13 cellular contexts compared by ENCODE assay signal in the genomic region with DNA sequence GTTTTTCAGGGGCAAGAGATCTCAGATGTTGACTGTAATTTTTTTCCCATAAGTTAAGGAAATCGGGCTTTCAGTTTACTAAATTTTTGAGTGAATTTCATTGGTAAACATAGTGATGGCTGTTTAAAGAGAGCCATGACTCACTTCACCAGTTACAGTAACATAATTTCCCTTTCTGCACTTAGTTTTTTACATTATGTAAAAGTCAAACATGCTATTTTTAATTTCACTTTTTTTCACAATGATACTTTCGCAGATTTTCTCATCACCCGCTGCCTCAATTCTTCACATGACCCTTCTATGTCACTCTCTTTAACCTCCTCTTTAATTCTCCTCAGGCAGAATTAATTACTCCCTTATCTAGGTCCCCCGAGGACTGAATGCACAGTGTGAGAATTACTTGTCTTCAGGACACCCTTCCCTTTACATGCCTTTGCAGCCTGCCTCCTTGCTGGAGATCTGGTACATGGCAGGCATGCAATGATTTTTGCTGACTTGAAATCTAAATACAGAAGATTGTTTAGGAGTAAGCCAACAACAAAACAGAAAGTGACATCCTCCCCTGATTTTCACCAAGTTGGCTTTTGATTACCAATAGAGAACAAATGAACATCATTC.
DNase-seq lines count a peak whose midpoint lies in the region; ATAC-seq, FAIRE-seq and TF ChIP-seq lines count a peak whose summit lies in the region.
"Had no signal": no experiment of that assay in that cellular context is flagged by ENCODE, and none has a peak within 500 bp of the region (broad histone marks: within the 10 kb centered on the region; RNA-seq: fewer than 3 reads in every experiment).

No MANE protein-coding gene starts in this region.

- no peak overlapping the region for H2AFZ ChIP-seq in HepG2 (ENCODE audit: low read length)

- BruUV-seq in HepG2 (replicated peaks; lab: Mats Ljungman, UMichigan) = no TSS peak

- H3K23ac ChIP-seq in mesendoderm (ENCODE audit: low read length) = no peak overlapping the region

- H3K4me2 ChIP-seq in mesendoderm (ENCODE audit: low read length) (no peak overlapping the region), HepG2 (ENCODE audit: low read depth, low read length) (no peak overlapping the region)

- no peak overlapping the region for H3K18ac ChIP-seq in mesendoderm (ENCODE audit: low read length)

- DNase-seq in BJ (ENCODE audit: low read depth) (no peak), MG63 (peak; percentile 40), mesendoderm (peak; percentile 74), NCI-H524 treated with DMSO at 0.1 percent for 48 hours (lab: John Stamatoyannopoulos, UW) (no peak), HepG2 (ENCODE audit: low spot score) (no peak)
- no peak for DNase-seq in activated CD4-positive, CD25-positive, alpha-beta regulatory T cell (lab: John Stamatoyannopoulos, UW)
- DNase-seq: activated CD8-positive, alpha-beta memory T cell treated with anti-CD3 and anti-CD28 coated beads for 24 hours; small intestine; substantia nigra; T-helper 9 cell had no signal

- H3K27ac Mint-ChIP-seq in brain = peak overlapping the region in 3 of 5 experiments; percentile 1 to 5 (median 4)

- no peak overlapping the region for H3K4ac ChIP-seq in mesendoderm (ENCODE audit: low read depth, low read length)

- H2AK5ac ChIP-seq in mesendoderm (ENCODE audit: low read length) = no peak overlapping the region

- CTCF ChIA-PET in BJ (lab: Yijun Ruan, JAX) = no interaction called here
- CTCF ChIA-PET in HepG2 (lab: Yijun Ruan, JAX; ENCODE audit: low intra/inter-chr PET ratio, low total read pairs) = no interaction called here

- no peaks in the 10 kb centered on the region for H4K20me1 ChIP-seq in HepG2 (ENCODE audit: insufficient read depth, low read length)

- H3K27me3 ChIP-seq in BJ (ENCODE audit: control insufficient read depth, insufficient read depth, low read length) = no peaks in the 10 kb centered on the region
- H3K27me3 ChIP-seq in MG63 = no peaks in the 10 kb centered on the region
- no peaks in the 10 kb centered on the region for H3K27me3 ChIP-seq in mesendoderm (ENCODE audit: insufficient read depth, low read length, poor library complexity)
- peaks cover 2 to 5% of the 10 kb centered on the region in 2 experiments; a peak in 2 of 5 replicates for H3K27me3 ChIP-seq in HepG2 (ENCODE audit: control insufficient read depth in 1 of 2, insufficient read depth in 2 of 2, low read length in 2 of 2)

- no peak overlapping the region for H2BK120ac ChIP-seq in mesendoderm (ENCODE audit: low read depth, low read length)

- TF ChIP-seq POLR2A in HepG2 (IDR thresholded peaks at IDR 0.05; ENCODE audit: insufficient read depth in 1 of 2, low read depth in 2 of 2, low read length in 2 of 2) = no peak

- in situ Hi-C loops in HepG2 (cut with HindIII; ENCODE audit: extremely low pct_ligation_motif_present, low pct_unique_long_range_greater_than_20kb) = no loop called here

- peak overlapping the region in 2 of 5 experiments; percentile 11 to 51 for H3K4me3 Mint-ChIP-seq in brain

- H3K4me3 ChIP-seq in BJ (ENCODE audit: low read depth, low read length) (no peak overlapping the region), MG63 (no peak overlapping the region), mesendoderm (ENCODE audit: low read length) (no peak overlapping the region), HepG2 (replicated peaks in 1 of 3; ENCODE audit: insufficient read depth in 1 of 3, low read depth in 2 of 3, low read length in 3 of 3) (no peak overlapping the region)

- POLR2A ChIA-PET in BJ (lab: Charles Lee) = no interaction called here
- POLR2A ChIA-PET in HepG2 (lab: Yijun Ruan, JAX) = no interaction called here

- TF ChIP-seq EP300 in HepG2 (IDR thresholded peaks at IDR 0.05; ENCODE audit: low read depth in 2 of 2, low read length in 2 of 2) (no peak), HepG2 (CRISPR knock-in tag; IDR thresholded peaks at IDR 0.05; ENCODE audit: borderline replicate concordance) (no peak)

- H4K8ac ChIP-seq in mesendoderm (ENCODE audit: low read depth, low read length) = no peak overlapping the region

- H3K9me3 ChIP-seq in MG63 = no peaks in the 10 kb centered on the region
- H3K9me3 ChIP-seq in HepG2 (ENCODE audit: low read length) = no peaks in the 10 kb centered on the region

- no peak overlapping the region for H3K56ac ChIP-seq in mesendoderm (ENCODE audit: low read length)

- peaks cover 0 to 3% (median 0%) of the 10 kb centered on the region in 5 experiments for H3K9me3 Mint-ChIP-seq in brain

- H4K5ac ChIP-seq in mesendoderm (ENCODE audit: low read length) = no peak overlapping the region

- no peaks in the 10 kb centered on the region for H3K36me3 Mint-ChIP-seq in brain

- no peaks in the 10 kb centered on the region for H3K79me2 ChIP-seq in mesendoderm (ENCODE audit: control insufficient read depth, insufficient read depth, low read length)
- no peaks in the 10 kb centered on the region for H3K79me2 ChIP-seq in HepG2 (ENCODE audit: insufficient read depth, low read length)

- peaks cover 39% of the 10 kb centered on the region for H3K4me1 Mint-ChIP-seq in brain

- no peak for FAIRE-seq in HepG2 (lab: Jason Lieb, UNC)
- FAIRE-seq: islet of Langerhans, small intestine had no signal

- no CpG with 5 or more reads among the region's 4 CpGs for WGBS in mesendoderm (ENCODE audit: extremely low coverage, insufficient coverage, low lambda C conversion rate)
- 53% methylated on average over 4 of the region's 4 CpGs for WGBS in HepG2 (ENCODE audit: low lambda C conversion rate)

- peak; percentile 21; the same call in 1 of the 2 replicates for TF ChIP-seq CTCF in BJ (IDR thresholded peaks at IDR 0.05; ENCODE audit: insufficient read depth, low read depth, low read length)
- peak in 1 of 2 experiments; percentile 24 for TF ChIP-seq CTCF in brain (conservative IDR thresholded peaks at IDR 0.05)
- TF ChIP-seq CTCF in HepG2 (CRISPR knock-in tag; IDR thresholded peaks at IDR 0.05) = no peak

- H3K27ac ChIP-seq in mesendoderm (ENCODE audit: low read depth, low read length) (no peak overlapping the region), HepG2 (ENCODE audit: extremely low read length, insufficient read depth, low read length) (no peak overlapping the region)

- H2BK15ac ChIP-seq in mesendoderm (replicated peaks; ENCODE audit: low read depth) = no peak overlapping the region

- H3K79me1 ChIP-seq in mesendoderm (ENCODE audit: low read length) = no peaks in the 10 kb centered on the region

- H3K9ac ChIP-seq in mesendoderm (ENCODE audit: low read length) = no peak overlapping the region
- H3K9ac ChIP-seq in HepG2 (ENCODE audit: insufficient read depth, low read depth, low read length) = no peak overlapping the region

- H2BK5ac ChIP-seq in mesendoderm (ENCODE audit: low read length) = no peak overlapping the region

- H3K4me1 ChIP-seq in mesendoderm (ENCODE audit: control insufficient read depth, low read depth, low read length) = peaks cover 2% of the 10 kb centered on the region
- 0 out of 2 replicates have a peak, but pooled peaks cover 8% of the 10 kb centered on the region for H3K4me1 ChIP-seq in HepG2 (ENCODE audit: insufficient read depth, low read length)

- H3K36me3 ChIP-seq in BJ (ENCODE audit: control insufficient read depth, insufficient read depth, low read length) (no peaks in the 10 kb centered on the region), MG63 (no peaks in the 10 kb centered on the region), mesendoderm (ENCODE audit: control insufficient read depth, insufficient read depth, low read length) (no peaks in the 10 kb centered on the region), HepG2 (replicated peaks in 1 of 2; ENCODE audit: control insufficient read depth in 1 of 2, insufficient read depth in 2 of 2, low read length in 2 of 2) (no peaks in the 10 kb centered on the region)

- ATAC-seq in HG03439 (IDR thresholded peaks at IDR 0.05; ENCODE audit: unreplicated experiment) (no peak), HepG2 (no peak)

- intact Hi-C loops in HepG2 (cut with micrococcal nuclease; ENCODE audit: unreplicated experiment) = no loop called here

- no peak for TF ChIP-seq RAD21 in HepG2 (CRISPR knock-in tag; IDR thresholded peaks at IDR 0.05)

- no peaks in the 10 kb centered on the region for H3K27me3 Mint-ChIP-seq in brain

TF ChIP-seq in HepG2, 621 proteins besides CTCF, POLR2A, EP300 and RAD21 (continues in another document):
- TF ChIP-seq, protein P1, sequence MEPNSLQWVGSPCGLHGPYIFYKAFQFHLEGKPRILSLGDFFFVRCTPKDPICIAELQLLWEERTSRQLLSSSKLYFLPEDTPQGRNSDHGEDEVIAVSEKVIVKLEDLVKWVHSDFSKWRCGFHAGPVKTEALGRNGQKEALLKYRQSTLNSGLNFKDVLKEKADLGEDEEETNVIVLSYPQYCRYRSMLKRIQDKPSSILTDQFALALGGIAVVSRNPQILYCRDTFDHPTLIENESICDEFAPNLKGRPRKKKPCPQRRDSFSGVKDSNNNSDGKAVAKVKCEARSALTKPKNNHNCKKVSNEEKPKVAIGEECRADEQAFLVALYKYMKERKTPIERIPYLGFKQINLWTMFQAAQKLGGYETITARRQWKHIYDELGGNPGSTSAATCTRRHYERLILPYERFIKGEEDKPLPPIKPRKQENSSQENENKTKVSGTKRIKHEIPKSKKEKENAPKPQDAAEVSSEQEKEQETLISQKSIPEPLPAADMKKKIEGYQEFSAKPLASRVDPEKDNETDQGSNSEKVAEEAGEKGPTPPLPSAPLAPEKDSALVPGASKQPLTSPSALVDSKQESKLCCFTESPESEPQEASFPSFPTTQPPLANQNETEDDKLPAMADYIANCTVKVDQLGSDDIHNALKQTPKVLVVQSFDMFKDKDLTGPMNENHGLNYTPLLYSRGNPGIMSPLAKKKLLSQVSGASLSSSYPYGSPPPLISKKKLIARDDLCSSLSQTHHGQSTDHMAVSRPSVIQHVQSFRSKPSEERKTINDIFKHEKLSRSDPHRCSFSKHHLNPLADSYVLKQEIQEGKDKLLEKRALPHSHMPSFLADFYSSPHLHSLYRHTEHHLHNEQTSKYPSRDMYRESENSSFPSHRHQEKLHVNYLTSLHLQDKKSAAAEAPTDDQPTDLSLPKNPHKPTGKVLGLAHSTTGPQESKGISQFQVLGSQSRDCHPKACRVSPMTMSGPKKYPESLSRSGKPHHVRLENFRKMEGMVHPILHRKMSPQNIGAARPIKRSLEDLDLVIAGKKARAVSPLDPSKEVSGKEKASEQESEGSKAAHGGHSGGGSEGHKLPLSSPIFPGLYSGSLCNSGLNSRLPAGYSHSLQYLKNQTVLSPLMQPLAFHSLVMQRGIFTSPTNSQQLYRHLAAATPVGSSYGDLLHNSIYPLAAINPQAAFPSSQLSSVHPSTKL (CRISPR knock-in tag; IDR thresholded peaks at IDR 0.05) = no peak

Comparison
In these comparisons a context has a peak if more than half of its experiments do, and no peak if none do; other contexts are left out.
1. DNase-seq: peak in MG63 (single experiment) and mesendoderm (single experiment); none in BJ (single experiment), NCI-H524 treated with DMSO at 0.1 percent for 48 hours (single experiment), HepG2 (single experiment) and activated CD4-positive, CD25-positive, alpha-beta regulatory T cell (0 of 4).